In the genomic region with DNA sequence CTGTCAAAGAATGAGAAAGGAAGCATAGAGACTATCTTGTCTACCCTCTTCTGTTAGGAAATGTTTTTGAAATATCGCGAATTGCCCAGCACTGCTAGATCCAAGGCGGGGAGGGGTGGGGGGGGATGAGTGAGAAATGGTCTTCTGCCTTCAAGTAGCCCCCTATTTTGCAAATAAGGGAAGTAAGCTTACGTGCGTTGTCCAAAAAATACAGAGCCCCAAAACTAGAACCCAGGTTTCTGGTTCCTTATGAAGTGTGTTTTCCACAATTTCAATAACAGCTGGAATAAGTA, we compare ENCODE assay signal across 8 cellular contexts. TPM values are rescaled to one million over a fixed set of nuclear protein-coding genes. Genes with fewer than 3 reads are reported as not detected.
DNase-seq lines count a peak whose midpoint lies in the region; ATAC-seq, FAIRE-seq and TF ChIP-seq lines count a peak whose summit lies in the region.

No MANE protein-coding gene starts in this region.

- H4K20me1 ChIP-seq in DOHH2 (ENCODE audit: control insufficient read depth, insufficient read depth, low read depth, low read length): peaks cover 12% of the 10 kb centered on the region; the same call in 1 of the 2 replicates
- H4K20me1 ChIP-seq in OCI-LY1 (ENCODE audit: insufficient read depth, low read length): no peaks in the 10 kb centered on the region
- peaks cover 0 to 10% of the 10 kb centered on the region in 2 experiments for H4K20me1 ChIP-seq in H1 (replicated peaks in 1 of 2; ENCODE audit: control insufficient read depth in 1 of 2, insufficient read depth in 2 of 2, low read length in 2 of 2)

- TF ChIP-seq CTCF in DOHH2 (IDR thresholded peaks at IDR 0.05; ENCODE audit: low read depth, low read length, poor library complexity, severe bottlenecking) (no peak), OCI-LY1 (IDR thresholded peaks at IDR 0.05; ENCODE audit: low read length) (no peak), H1 (IDR thresholded peaks at IDR 0.05; ENCODE audit: control extremely low read depth in 1 of 3, insufficient read depth in 1 of 3, low read depth in 1 of 3, low read length in 3 of 3) (no peak), pancreas (IDR thresholded peaks at IDR 0.05) (no peak), thyroid gland (IDR thresholded peaks at IDR 0.05) (no peak)

- H2BK12ac ChIP-seq in H1 (ENCODE audit: low read depth, low read length): no peak overlapping the region

- H2BK120ac ChIP-seq in H1 (replicated peaks; ENCODE audit: low read depth, low read length): no peak overlapping the region

- H3K4me2 ChIP-seq in DOHH2 (ENCODE audit: low read length) (peak overlapping the region; percentile 93), OCI-LY1 (ENCODE audit: low read length) (peak overlapping the region; percentile 84), H1 (ENCODE audit: insufficient read depth in 1 of 2, low read depth in 2 of 2, low read length in 2 of 2) (peak overlapping the region; percentile 63 to 91; a peak in 3 of 4 replicates)

- H2BK20ac ChIP-seq in H1 (ENCODE audit: low read length): no peak overlapping the region

- no peak overlapping the region for H2BK15ac ChIP-seq in H1 (ENCODE audit: low read length)

- no peak overlapping the region for H3K23ac ChIP-seq in H1 (ENCODE audit: insufficient read length)

- H3K4ac ChIP-seq in H1 (replicated peaks; ENCODE audit: insufficient read length, low read depth, low read length): no peak overlapping the region

- H3K9me3 ChIP-seq in DOHH2 (ENCODE audit: control insufficient read depth, insufficient read depth, low read length): no peaks in the 10 kb centered on the region
- no peaks in the 10 kb centered on the region for H3K9me3 ChIP-seq in OCI-LY1 (ENCODE audit: low read length)
- no peaks in the 10 kb centered on the region for H3K9me3 ChIP-seq in H1 (ENCODE audit: insufficient read depth in 2 of 2, low read depth in 1 of 2, low read length in 1 of 2)
- no peaks in the 10 kb centered on the region for H3K9me3 ChIP-seq in pancreas
- no peaks in the 10 kb centered on the region for H3K9me3 ChIP-seq in thyroid gland

- no peak overlapping the region for H2AK5ac ChIP-seq in H1 (ENCODE audit: low read depth, low read length)

- no peaks in the 10 kb centered on the region for H3K9me2 ChIP-seq in DOHH2 (replicated peaks; ENCODE audit: control insufficient read depth, low read length)
- H3K9me2 ChIP-seq in OCI-LY1 (ENCODE audit: low read depth, low read length): no peaks in the 10 kb centered on the region

- no peak overlapping the region for H4K8ac ChIP-seq in H1 (ENCODE audit: extremely low read depth, insufficient read depth, low read length)

- POLR2A ChIA-PET in H1 (lab: Charles Lee; ENCODE audit: partially characterized antibody): no interaction called here

- H3K36me3 ChIP-seq in DOHH2 (ENCODE audit: control insufficient read depth, low read length) (peaks cover 24% of the 10 kb centered on the region), OCI-LY1 (ENCODE audit: insufficient read depth, low read length) (peaks cover 11% of the 10 kb centered on the region; the same call in 1 of the 2 replicates), H1 (ENCODE audit: control insufficient read depth in 2 of 4, insufficient read depth in 4 of 4, low read length in 3 of 4) (no peaks in the 10 kb centered on the region), pancreas (no peaks in the 10 kb centered on the region), thyroid gland (no peaks in the 10 kb centered on the region)

- H3K23me2 ChIP-seq in H1 (ENCODE audit: low read depth, low read length): peaks cover 11% of the 10 kb centered on the region

- no peak overlapping the region for H3K56ac ChIP-seq in H1 (replicated peaks; ENCODE audit: insufficient read length, low read depth, low read length)

- H3K4me1 ChIP-seq in DOHH2 (ENCODE audit: control insufficient read depth, low read length) (peaks cover 33% of the 10 kb centered on the region), OCI-LY1 (ENCODE audit: insufficient read depth, low read length, severe bottlenecking) (peaks cover 45% of the 10 kb centered on the region), H1 (replicated peaks in 1 of 4; ENCODE audit: control insufficient read depth in 3 of 4, insufficient read depth in 4 of 4, low read length in 3 of 4) (peaks cover 0 to 7% (median under 1%) of the 10 kb centered on the region in 4 experiments; a peak in 3 of 7 replicates), pancreas (peaks cover 9 to 19% (median 15%) of the 10 kb centered on the region in 3 donors), thyroid gland (peaks cover 28 to 31% of the 10 kb centered on the region in 2 donors)

- no peak overlapping the region for H3K14ac ChIP-seq in H1 (ENCODE audit: insufficient read length)

- H2AFZ ChIP-seq in OCI-LY1 (ENCODE audit: low read length): no peak overlapping the region
- H2AFZ ChIP-seq in H1 (ENCODE audit: low read length): peak overlapping the region; percentile 98

- peaks cover 7% of the 10 kb centered on the region; the same call in 1 of the 2 replicates for H3K79me1 ChIP-seq in H1 (ENCODE audit: low read depth, low read length)

- H4K91ac ChIP-seq in H1 (replicated peaks; ENCODE audit: insufficient read length, low read length): no peak overlapping the region

- H2BK5ac ChIP-seq in H1 (ENCODE audit: low read depth, low read length): no peak overlapping the region

- H3F3A ChIP-seq in DOHH2 (ENCODE audit: control insufficient read depth, insufficient read depth) (peaks cover 5% of the 10 kb centered on the region; the same call in 1 of the 2 replicates), OCI-LY1 (ENCODE audit: insufficient read depth, low read length) (no peaks in the 10 kb centered on the region)

- H3K79me2 ChIP-seq in DOHH2 (ENCODE audit: control insufficient read depth, low read length) (peaks cover 45% of the 10 kb centered on the region), OCI-LY1 (ENCODE audit: insufficient read depth, low read length) (peaks cover 40% of the 10 kb centered on the region), H1 (ENCODE audit: control insufficient read depth in 1 of 2, insufficient read depth in 2 of 2, low read length in 2 of 2) (peaks cover 8 to 39% of the 10 kb centered on the region in 2 experiments; a peak in 3 of 4 replicates)

- FAIRE-seq in H1 (lab: Jason Lieb, UNC): no peak
- FAIRE-seq in pancreas (lab: Jason Lieb, UNC): no peak

- intact Hi-C loops in pancreas (cut with DNase I) (no loop called here), thyroid gland (cut with DNase I) (loop anchor here (5.0 kb wide), 1 partner anchor 40 kb away; no protein-coding TSS in a partner anchor)

- no peak for DNase-seq in H1 (ENCODE audit: low read depth in 1 of 2, low spot score in 2 of 2)
- DNase-seq in pancreas: no peak
- no peak for DNase-seq in T-helper 9 cell
- DNase-seq in thyroid gland: no peak

- peak overlapping the region; percentile 79 for H3K9ac ChIP-seq in OCI-LY1 (ENCODE audit: low read length)
- no peak overlapping the region for H3K9ac ChIP-seq in H1 (replicated peaks in 1 of 4; ENCODE audit: extremely low read depth in 1 of 4, low read depth in 3 of 4, low read length in 3 of 4)

- H3K27ac ChIP-seq in DOHH2 (ENCODE audit: low read depth, low read length) (peak overlapping the region; percentile 55), OCI-LY1 (ENCODE audit: low read depth, low read length, poor library complexity, severe bottlenecking) (peak overlapping the region; percentile 69), H1 (ENCODE audit: low read depth, low read length) (no peak overlapping the region), pancreas (peak overlapping the region in 1 of 4 donors; percentile 93), thyroid gland (peak overlapping the region in 1 of 3 donors; percentile 89)

- 80% methylated on average over 5 of the region's 5 CpGs; no CpG with 5 or more reads in 1 of the 2 experiments for WGBS in H1 (ENCODE audit: extremely low coverage in 1 of 2, insufficient coverage in 1 of 2, insufficient read length in 1 of 2, insufficient replicate concordance in 2 of 2, low coverage in 1 of 2, low lambda C conversion rate in 2 of 2, missing lambda C conversion rate in 1 of 2), 2 experiments
- 54 to 62% methylated on average over 5 of the region's 5 CpGs for WGBS in pancreas, 2 donors
- WGBS in thyroid gland, 2 donors: 56 to 72% methylated on average over 5 of the region's 5 CpGs

- TF ChIP-seq RAD21 in H1 (IDR thresholded peaks at IDR 0.05 in 1 of 2, conservative IDR thresholded peaks at IDR 0.05 in 1 of 2; ENCODE audit: low read depth in 2 of 2, low read length in 2 of 2): no peak

- TF ChIP-seq POLR2A in H1 (IDR thresholded peaks at IDR 0.05; ENCODE audit: control extremely low read depth in 1 of 2, low read depth in 2 of 2, low read length in 2 of 2): no peak
- TF ChIP-seq POLR2A in thyroid gland (IDR thresholded peaks at IDR 0.05): no peak

- ATAC-seq in pancreas: peak in 1 of 4 donors; percentile 0
- no peak for ATAC-seq in activated CD4-positive, CD25-positive, alpha-beta regulatory T cell treated with anti-CD3 and anti-CD28 coated beads, Interleukin-2, amount 50 U/mL, for 24 hours
- no peak for ATAC-seq in esophagus mucosa

- H3K18ac ChIP-seq in H1 (ENCODE audit: extremely low read depth, low read length): no peak overlapping the region

- no peak for TF ChIP-seq EP300 in H1 (IDR thresholded peaks at IDR 0.05; ENCODE audit: borderline replicate concordance in 1 of 2, low read depth in 2 of 2, low read length in 2 of 2)

- no peak overlapping the region for H4K5ac ChIP-seq in H1 (ENCODE audit: insufficient read length, low read depth, low read length)

- H3K27me3 ChIP-seq in DOHH2 (ENCODE audit: control insufficient read depth, low read length): no peaks in the 10 kb centered on the region
- H3K27me3 ChIP-seq in OCI-LY1 (ENCODE audit: insufficient read depth, low read length): no peaks in the 10 kb centered on the region
- H3K27me3 ChIP-seq in H1 (replicated peaks in 1 of 4; ENCODE audit: control insufficient read depth in 3 of 4, extremely low read depth in 1 of 4, insufficient read depth in 3 of 4, low read length in 3 of 4): no peaks in the 10 kb centered on the region
- H3K27me3 ChIP-seq in pancreas: no peaks in the 10 kb centered on the region
- H3K27me3 ChIP-seq in thyroid gland: no peaks in the 10 kb centered on the region

- H3K4me3 ChIP-seq in DOHH2 (ENCODE audit: low read length) (peak overlapping the region; percentile 73), OCI-LY1 (ENCODE audit: low read depth, low read length, poor library complexity, severe bottlenecking) (peak overlapping the region; percentile 74), H1 (ENCODE audit: extremely low read depth in 1 of 4, insufficient read depth in 2 of 4, low read depth in 3 of 4, low read length in 4 of 4) (peak overlapping the region; percentile 68 to 87 (median 79); a peak in 5 of 8 replicates), pancreas (peak overlapping the region in 3 of 4 donors; percentile 85 to 92 (median 92)), thyroid gland (replicated peaks in 1 of 3) (no peak overlapping the region)

- CTCF ChIA-PET in H1 (lab: Charles Lee; ENCODE audit: partially characterized antibody): no interaction called here

RNA-seq across cellular contexts. Expression of a gene that starts 0.9 kb away (rescaled TPM):
- 81.2 TPM in 2 replicates for total RNA-seq in H1 (2021; fragmentation: NEBNext Ultra II Directional; extraction: Animal tissue kit (Norgen Biotek cat#: 25700))
- polyA plus RNA-seq in H1 (2011; rRNA removed) (35.4 and 39.2 TPM in 2 replicates), pancreas (10 to 100 TPM; 14.6 to 16.7 TPM)
- polyA plus RNA-seq in H1 (2011; cell fraction: cytosol; rRNA removed): 38.4 TPM
- polyA plus RNA-seq in H1 (2011; cell fraction: nucleus; rRNA removed): 25.5 TPM
- polyA plus RNA-seq in H1 (2012, experiment 1 of 2): 58.2 to 69.1 TPM (median 62.5 TPM) in 4 replicates
- 64.3 TPM for polyA plus RNA-seq in H1 (2012, experiment 2 of 2)
- 34.8 TPM for polyA plus RNA-seq in H1 (2013, experiment 1 of 2)
- polyA plus RNA-seq in H1 (2013, experiment 2 of 2): 39.2 TPM
- 88.2 and 92.7 TPM in 2 replicates for polyA minus RNA-seq in H1 (2011; rRNA and poly(A)+ RNA removed)
- polyA minus RNA-seq in H1 (2011; cell fraction: cytosol; rRNA and poly(A)+ RNA removed): 44.1 TPM
- 25.4 TPM for polyA minus RNA-seq in H1 (2011; cell fraction: nucleus; rRNA and poly(A)+ RNA removed)
- total RNA-seq in pancreas (10 to 100 TPM; 18.7 to 32.9 (median 25.2) TPM), thyroid gland (100 to 1,000 TPM in 1 of 4 donors, 10 to 100 TPM in 3; 76.5 to 107 (median 89.0) TPM), esophagus mucosa (49.0 TPM)

RNA-seq across cellular contexts. Expression of a gene that starts 59.8 kb away (rescaled TPM):
- 209 and 227 TPM in 2 replicates for total RNA-seq in H1 (2021; fragmentation: NEBNext Ultra II Directional; extraction: Animal tissue kit (Norgen Biotek cat#: 25700))
- 437 and 635 TPM in 2 replicates for polyA plus RNA-seq in H1 (2011; rRNA removed)
- 383 TPM for polyA plus RNA-seq in H1 (2011; cell fraction: cytosol; rRNA removed)
- polyA plus RNA-seq in H1 (2011; cell fraction: nucleus; rRNA removed): 246 TPM
- 246 to 299 TPM (median 265 TPM) in 4 replicates for polyA plus RNA-seq in H1 (2012, experiment 1 of 2)
- 378 TPM for polyA plus RNA-seq in H1 (2012, experiment 2 of 2)
- 228 TPM for polyA plus RNA-seq in H1 (2013, experiment 1 of 2)
- polyA plus RNA-seq in H1 (2013, experiment 2 of 2): 240 TPM
- 78.4 and 87.3 TPM in 2 replicates for polyA minus RNA-seq in H1 (2011; rRNA and poly(A)+ RNA removed)
- 58.2 TPM for polyA minus RNA-seq in H1 (2011; cell fraction: cytosol; rRNA and poly(A)+ RNA removed)
- polyA minus RNA-seq in H1 (2011; cell fraction: nucleus; rRNA and poly(A)+ RNA removed): 39.3 TPM
- total RNA-seq in pancreas: 10 to 100 TPM; 18.6 to 39.7 (median 28.7) TPM
- 10 to 100 TPM; 49.0 to 73.3 TPM for polyA plus RNA-seq in pancreas
- total RNA-seq in thyroid gland: 100 to 1,000 TPM in 1 of 4 donors, 10 to 100 TPM in 3; 54.9 to 107 (median 62.9) TPM
- total RNA-seq in esophagus mucosa: 63.4 TPM

Comparison
In these comparisons a context has a peak if more than half of its experiments do, and no peak if none do; other contexts are left out.
1. H3K4me3 ChIP-seq: peak in DOHH2 (single experiment), OCI-LY1 (single experiment), H1 (4 of 4) and pancreas (3 of 4); none in thyroid gland (0 of 3).
2. Peak in every context shown above with its lines, with median percentiles within 50 percentile points of each other: H3K4me2 ChIP-seq.